ENCODE assay signal across 21 cellular contexts in the genomic region with DNA sequence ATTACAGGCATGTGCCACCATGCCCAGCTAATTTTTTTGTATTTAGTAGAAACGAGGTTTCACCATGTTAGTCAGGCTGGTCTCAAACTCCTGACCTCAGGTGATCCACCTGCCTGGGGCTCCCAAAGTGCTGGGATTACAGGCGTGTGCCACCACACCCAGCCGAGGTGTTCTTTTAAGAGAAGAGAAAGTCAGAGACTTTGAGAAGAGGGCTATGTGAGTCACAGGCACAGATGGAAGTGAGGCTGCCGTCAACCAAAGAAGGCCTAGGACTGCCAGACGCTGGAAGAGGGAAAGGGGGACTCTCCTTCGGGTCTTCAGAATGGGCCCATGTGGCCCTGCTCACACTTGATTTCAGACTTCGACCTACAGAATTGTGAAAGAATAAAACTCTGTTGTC.
DNase-seq lines count a peak whose midpoint lies in the region; ATAC-seq, FAIRE-seq and TF ChIP-seq lines count a peak whose summit lies in the region.
"Had no signal": no experiment of that assay in that cellular context is flagged by ENCODE, and none has a peak within 500 bp of the region (broad histone marks: within the 10 kb centered on the region; RNA-seq: fewer than 3 reads in every experiment).

No MANE protein-coding gene starts in this region.

- no peak overlapping the region for H3K27ac ChIP-seq in HepG2 (ENCODE audit: extremely low read length, insufficient read depth, low read length)
- no peak overlapping the region for H3K27ac ChIP-seq in right lobe of liver
- H3K27ac ChIP-seq: BLaER1, GM23248, HL-60 had no signal

- no peak for FAIRE-seq in HepG2 (lab: Jason Lieb, UNC)
- FAIRE-seq in bronchial epithelial cell (lab: Jason Lieb, UNC): no peak
- FAIRE-seq in GM12891 (lab: Jason Lieb, UNC): no peak
- FAIRE-seq: GM19239, H54 had no signal

- BruUV-seq in HepG2 (replicated peaks; lab: Mats Ljungman, UMichigan): no TSS peak

- POLR2A ChIA-PET in HepG2 (lab: Yijun Ruan, JAX): no interaction called here

- H4K20me1 ChIP-seq in HepG2 (ENCODE audit: insufficient read depth, low read length): no peaks in the 10 kb centered on the region
- H4K20me1 ChIP-seq: BLaER1 had no signal

- peaks cover 77% of the 10 kb centered on the region for H3K4me1 ChIP-seq in HepG2 (ENCODE audit: insufficient read depth, low read length)
- peaks cover 0 to 29% (median 11%) of the 10 kb centered on the region in 4 donors for H3K4me1 ChIP-seq in right lobe of liver

- H3K79me2 ChIP-seq in HepG2 (ENCODE audit: insufficient read depth, low read length): no peaks in the 10 kb centered on the region

- H3K9me3 ChIP-seq in HepG2 (ENCODE audit: low read length): no peaks in the 10 kb centered on the region
- H3K9me3 ChIP-seq in right lobe of liver: no peaks in the 10 kb centered on the region
- H3K9me3 ChIP-seq: BLaER1 had no signal

- WGBS in HepG2 (ENCODE audit: low lambda C conversion rate): 86% methylated on average over 7 of the region's 7 CpGs
- WGBS in right lobe of liver (ENCODE audit: insufficient coverage, low coverage, low lambda C conversion rate, missing lambda C conversion rate): 76% methylated on average over 6 of the region's 7 CpGs

- TF ChIP-seq POLR2A in HepG2 (IDR thresholded peaks at IDR 0.05; ENCODE audit: insufficient read depth in 1 of 2, low read depth in 2 of 2, low read length in 2 of 2) (no peak), right lobe of liver (IDR thresholded peaks at IDR 0.05) (no peak), GM12891 (IDR thresholded peaks at IDR 0.05; ENCODE audit: low read depth, low read length) (no peak)

- CTCF ChIA-PET in HepG2 (lab: Yijun Ruan, JAX; ENCODE audit: low intra/inter-chr PET ratio, low total read pairs): no interaction called here

- no peak for TF ChIP-seq EP300 in HepG2 (IDR thresholded peaks at IDR 0.05; ENCODE audit: low read depth in 2 of 2, low read length in 2 of 2)
- no peak for TF ChIP-seq EP300 in HepG2 (CRISPR knock-in tag; IDR thresholded peaks at IDR 0.05; ENCODE audit: borderline replicate concordance)

- no peak overlapping the region for H3K9ac ChIP-seq in HepG2 (ENCODE audit: insufficient read depth, low read depth, low read length)
- H3K9ac ChIP-seq: BLaER1, GM23248 had no signal

- no peak for TF ChIP-seq RAD21 in HepG2 (CRISPR knock-in tag; IDR thresholded peaks at IDR 0.05)

- H3K9me3 Mint-ChIP-seq in type B pancreatic cell: no peaks in the 10 kb centered on the region

- H3K4me3 ChIP-seq in HepG2 (replicated peaks in 1 of 3; ENCODE audit: insufficient read depth in 1 of 3, low read depth in 2 of 3, low read length in 3 of 3): no peak overlapping the region
- H3K4me3 ChIP-seq in right lobe of liver: no peak overlapping the region
- no peak overlapping the region for H3K4me3 ChIP-seq in bronchial epithelial cell (ENCODE audit: low read depth, low read length)
- H3K4me3 ChIP-seq: BLaER1, GM23248 had no signal

- H3K4me1 Mint-ChIP-seq in type B pancreatic cell (ENCODE audit: unreplicated experiment): peaks cover 39% of the 10 kb centered on the region
- H3K4me1 Mint-ChIP-seq: CD14-positive monocyte; CD4-positive, alpha-beta memory T cell had no signal

- H3K4me2 ChIP-seq in HepG2 (ENCODE audit: low read depth, low read length): no peak overlapping the region
- H3K4me2 ChIP-seq: BLaER1 had no signal

- no peaks in the 10 kb centered on the region for H3K27me3 ChIP-seq in HepG2 (ENCODE audit: control insufficient read depth in 1 of 2, insufficient read depth in 2 of 2, low read length in 2 of 2)
- H3K27me3 ChIP-seq in right lobe of liver: no peaks in the 10 kb centered on the region
- H3K27me3 ChIP-seq in bronchial epithelial cell (ENCODE audit: control insufficient read depth, insufficient read depth, low read length): no peaks in the 10 kb centered on the region
- H3K27me3 ChIP-seq: BLaER1 had no signal

- H3K36me3 Mint-ChIP-seq in type B pancreatic cell: no peaks in the 10 kb centered on the region
- H3K36me3 Mint-ChIP-seq: CD14-positive monocyte; CD4-positive, alpha-beta memory T cell had no signal

- in situ Hi-C loops in HepG2 (cut with HindIII; ENCODE audit: extremely low pct_ligation_motif_present, low pct_unique_long_range_greater_than_20kb): loop anchor here (10.0 kb wide), 1 partner anchor 330 kb away; no protein-coding TSS in a partner anchor

- peak overlapping the region; percentile 34 for H3K27ac Mint-ChIP-seq in type B pancreatic cell
- H3K27ac Mint-ChIP-seq: CD14-positive monocyte; CD4-positive, alpha-beta memory T cell had no signal

- no peaks in the 10 kb centered on the region for H3K27me3 Mint-ChIP-seq in type B pancreatic cell

- H2AFZ ChIP-seq in HepG2 (ENCODE audit: low read length): no peak overlapping the region
- H2AFZ ChIP-seq: GM23248 had no signal

- H3K36me3 ChIP-seq in HepG2 (replicated peaks in 1 of 2; ENCODE audit: control insufficient read depth in 1 of 2, insufficient read depth in 2 of 2, low read length in 2 of 2) (no peaks in the 10 kb centered on the region), right lobe of liver (no peaks in the 10 kb centered on the region), bronchial epithelial cell (ENCODE audit: control insufficient read depth, insufficient read depth, low read length) (no peaks in the 10 kb centered on the region)
- H3K36me3 ChIP-seq: BLaER1 had no signal

- TF ChIP-seq CTCF in HepG2 (CRISPR knock-in tag; IDR thresholded peaks at IDR 0.05) (no peak), right lobe of liver (IDR thresholded peaks at IDR 0.05) (no peak), bronchial epithelial cell (IDR thresholded peaks at IDR 0.05; ENCODE audit: insufficient read depth, low read length, severe bottlenecking) (no peak), type B pancreatic cell (conservative IDR thresholded peaks at IDR 0.05) (no peak)

- ATAC-seq in HepG2: no peak
- ATAC-seq in right lobe of liver: no peak

- no peak for DNase-seq in HepG2 (ENCODE audit: low spot score)
- no peak for DNase-seq in right lobe of liver
- peak; percentile 43 for DNase-seq in bronchial epithelial cell (ENCODE audit: low read depth)
- peak; percentile 38 for DNase-seq in islet precursor cell
- DNase-seq in type B pancreatic cell (ENCODE audit: extremely low spot score, unreplicated experiment): no peak
- no peak for DNase-seq in GM12891 (ENCODE audit: insufficient read length, low spot score)
- no peak for DNase-seq in NCI-H2029 (lab: John Stamatoyannopoulos, UW)
- no peak for DNase-seq in dermis blood vessel endothelial cell
- DNase-seq: 8988T; CD4-positive, alpha-beta memory T cell; DMS153; DMS79 treated with DMSO at 0.1 percent for 48 hours; GF-D8; GM23248; HCEC 1CT; IMR-90 had no signal

- intact Hi-C loops in HepG2 (cut with micrococcal nuclease; ENCODE audit: unreplicated experiment): loop anchor here (5.0 kb wide), 1 partner anchor 207 kb away; no protein-coding TSS in a partner anchor
- intact Hi-C loops in right lobe of liver (cut with DNase I): no loop called here

- no peak overlapping the region for H3K4me3 Mint-ChIP-seq in type B pancreatic cell
- H3K4me3 Mint-ChIP-seq: CD14-positive monocyte; CD4-positive, alpha-beta memory T cell had no signal

TF ChIP-seq in HepG2, 621 proteins besides CTCF, POLR2A, EP300 and RAD21 (continues in another document):
- TF ChIP-seq, protein P1, sequence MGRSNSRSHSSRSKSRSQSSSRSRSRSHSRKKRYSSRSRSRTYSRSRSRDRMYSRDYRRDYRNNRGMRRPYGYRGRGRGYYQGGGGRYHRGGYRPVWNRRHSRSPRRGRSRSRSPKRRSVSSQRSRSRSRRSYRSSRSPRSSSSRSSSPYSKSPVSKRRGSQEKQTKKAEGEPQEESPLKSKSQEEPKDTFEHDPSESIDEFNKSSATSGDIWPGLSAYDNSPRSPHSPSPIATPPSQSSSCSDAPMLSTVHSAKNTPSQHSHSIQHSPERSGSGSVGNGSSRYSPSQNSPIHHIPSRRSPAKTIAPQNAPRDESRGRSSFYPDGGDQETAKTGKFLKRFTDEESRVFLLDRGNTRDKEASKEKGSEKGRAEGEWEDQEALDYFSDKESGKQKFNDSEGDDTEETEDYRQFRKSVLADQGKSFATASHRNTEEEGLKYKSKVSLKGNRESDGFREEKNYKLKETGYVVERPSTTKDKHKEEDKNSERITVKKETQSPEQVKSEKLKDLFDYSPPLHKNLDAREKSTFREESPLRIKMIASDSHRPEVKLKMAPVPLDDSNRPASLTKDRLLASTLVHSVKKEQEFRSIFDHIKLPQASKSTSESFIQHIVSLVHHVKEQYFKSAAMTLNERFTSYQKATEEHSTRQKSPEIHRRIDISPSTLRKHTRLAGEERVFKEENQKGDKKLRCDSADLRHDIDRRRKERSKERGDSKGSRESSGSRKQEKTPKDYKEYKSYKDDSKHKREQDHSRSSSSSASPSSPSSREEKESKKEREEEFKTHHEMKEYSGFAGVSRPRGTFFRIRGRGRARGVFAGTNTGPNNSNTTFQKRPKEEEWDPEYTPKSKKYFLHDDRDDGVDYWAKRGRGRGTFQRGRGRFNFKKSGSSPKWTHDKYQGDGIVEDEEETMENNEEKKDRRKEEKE (IDR thresholded peaks at IDR 0.05): no peak
- no peak for TF ChIP-seq ZNF850 (CRISPR knock-in tag; conservative IDR thresholded peaks at IDR 0.05)

TF ChIP-seq in GM12891, 5 proteins besides CTCF, POLR2A, EP300 and RAD21:
- no peak for TF ChIP-seq PAX5 (IDR thresholded peaks at IDR 0.05; ENCODE audit: insufficient read depth, low read length, severe bottlenecking)
- TF ChIP-seq POU2F2 (IDR thresholded peaks at IDR 0.05; ENCODE audit: low read depth, low read length): no peak
- TF ChIP-seq POLR2AphosphoS5 (IDR thresholded peaks at IDR 0.05; ENCODE audit: low read depth, low read length): no peak
- TF ChIP-seq SPI1 (IDR thresholded peaks at IDR 0.05; ENCODE audit: low read depth, low read length): no peak
- TF ChIP-seq TAF1 (IDR thresholded peaks at IDR 0.05; ENCODE audit: low read depth, low read length): no peak

Comparison
In these comparisons a context has a peak if more than half of its experiments do, and no peak if none do; other contexts are left out.
1. DNase-seq: peak in bronchial epithelial cell (single experiment) and islet precursor cell (single experiment); none in HepG2 (single experiment), right lobe of liver (0 of 3), type B pancreatic cell (single experiment), GM12891 (single experiment), NCI-H2029 (single experiment) and dermis blood vessel endothelial cell (single experiment).